ENCODE assay signal across 21 cellular contexts in the genomic region with DNA sequence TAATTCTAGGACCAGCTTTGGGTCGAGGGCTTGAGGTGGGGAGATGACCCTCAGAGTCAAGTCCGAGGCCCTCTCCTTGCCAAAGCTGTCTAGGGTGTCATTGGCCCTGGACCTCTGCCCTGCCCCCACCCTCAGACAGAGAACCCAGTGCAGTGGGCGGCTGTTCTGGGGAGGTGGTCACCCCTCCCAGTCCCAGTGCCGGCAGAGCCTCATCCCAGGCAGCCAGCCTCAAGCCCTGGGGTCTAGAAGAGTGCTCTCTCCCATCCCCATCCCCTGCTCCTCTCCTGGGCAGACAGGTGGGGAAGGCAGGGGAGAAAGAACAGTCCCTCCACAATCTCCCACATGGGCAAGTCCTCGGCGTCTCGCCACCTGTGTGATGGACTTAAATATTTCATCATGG. TPM values are rescaled to one million over a fixed set of nuclear protein-coding genes. Genes with fewer than 3 reads are reported as not detected.
"Had no signal": no experiment of that assay in that cellular context is flagged by ENCODE, and none has a peak within 500 bp of the region (broad histone marks: within the 10 kb centered on the region; RNA-seq: fewer than 3 reads in every experiment).

No MANE protein-coding gene starts in this region.

- H3K9me3 ChIP-seq: Peyer's patch, SJCRH30 had no signal

- H2AFZ ChIP-seq: PC-9 had no signal

- H3K36me3 ChIP-seq: Peyer's patch, SJCRH30 had no signal

- H3K4me1 ChIP-seq: SJCRH30 had no signal

- DNase-seq: Kasumi-1, MV-4-11, NCI-H1048, NCI-H1105, NCI-H1436 treated with DMSO at 0.1 percent for 48 hours, NCI-H1694 treated with DMSO at 0.1 percent for 48 hours, NCI-H1930, NCI-H2081, NCI-H2107, NCI-H2227 treated with DMSO at 0.1 percent for 48 hours, NCI-H526 treated with DMSO at 0.1 percent for 48 hours, NCI-H748 treated with DMSO at 0.1 percent for 48 hours, OCI-M1, PC-9, Peyer's patch had no signal

- H3K9ac ChIP-seq: KMS-11 had no signal

- H3K27ac ChIP-seq: HL-60, KMS-11, PC-9, Peyer's patch, SJCRH30 had no signal

- FAIRE-seq: HTR-8/SVneo, K562 had no signal

- H3K4me2 ChIP-seq: KMS-11, PC-9 had no signal

- H3K4me3 ChIP-seq: K562, PC-9, Peyer's patch, SJCRH30 had no signal

RNA-seq across cellular contexts. Expression of gene NTNG2, which starts 7.0 kb away (rescaled TPM):
- total RNA-seq: MCF 10A, PC-9 had no signal
